ENCODE assay signal across 22 cellular contexts in genomic region chr7:16070806-16071205, GRCh38.
"Had no signal": no experiment of that assay in that cellular context is flagged by ENCODE, and none has a peak within 500 bp of the region (broad histone marks: within the 10 kb centered on the region; RNA-seq: fewer than 3 reads in every experiment).

No MANE protein-coding gene starts in this region.

- ATAC-seq: natural killer cell treated with Interleukin-12 subunit alpha and Interleukin-12 subunit beta and Interleukin-15 and Interleukin-18, amount 100 ng/mL, for 72 hours; stimulated activated effector memory CD8-positive, alpha-beta T cell treated with anti-CD3 and anti-CD28 coated beads, Interleukin-12 subunit alpha, Interleukin-12 subunit beta, amount 100 ng/mL, for 72 hours had no signal

- H3K4me1 Mint-ChIP-seq: memory B cell; naive B cell; stimulated activated effector memory CD8-positive, alpha-beta T cell treated with anti-CD3 and anti-CD28 coated beads, Interleukin-12 subunit alpha, Interleukin-12 subunit beta, amount 100 ng/mL, for 72 hours had no signal

- DNase-seq: effector CD4-positive, alpha-beta T cell; left cardiac atrium; left ventricle myocardium superior; mucosa of descending colon; stimulated activated CD4-positive, alpha-beta T cell treated with anti-CD3 and anti-CD28 coated beads, Interleukin-2, amount 100 ng/mL, for 24 hours; stimulated activated CD4-positive, alpha-beta T cell treated with anti-CD3 and anti-CD28 coated beads, Interleukin-4, amount 100 ng/mL, for 24 hours; stimulated activated naive CD4-positive, alpha-beta T cell treated with Interleukin-2 at 50 U/mL for 16 hours; stomach; testis; tibial artery had no signal

- H2AFZ ChIP-seq: parathyroid adenoma had no signal

- H3K27me3 Mint-ChIP-seq: memory B cell, naive B cell, type B pancreatic cell had no signal

- H3K79me2 ChIP-seq: parathyroid adenoma had no signal

- H3K27ac Mint-ChIP-seq: memory B cell; mesothelial cell of epicardium; naive B cell; natural killer cell treated with Interleukin-12 subunit alpha and Interleukin-12 subunit beta and Interleukin-15 and Interleukin-18, amount 100 ng/mL, for 72 hours; stimulated activated effector memory CD8-positive, alpha-beta T cell treated with anti-CD3 and anti-CD28 coated beads, Interleukin-12 subunit alpha, Interleukin-12 subunit beta, amount 100 ng/mL, for 72 hours; type B pancreatic cell had no signal

- H3K4me3 ChIP-seq: dorsolateral prefrontal cortex, lung, mucosa of descending colon, prostate gland, stomach, testis, tibial artery had no signal

- H3K27ac ChIP-seq: dorsolateral prefrontal cortex, neutrophil, parathyroid adenoma, prostate gland, stomach, testis, tibial artery had no signal

- H3K27me3 ChIP-seq: dorsolateral prefrontal cortex, neutrophil, stomach, testis, tibial artery had no signal

- H3K36me3 ChIP-seq: neutrophil, prostate gland, stomach, tibial artery had no signal

- H3K4me1 ChIP-seq: parathyroid adenoma, prostate gland had no signal

- H3K9me3 ChIP-seq: mucosa of descending colon, neutrophil, prostate gland, stomach, testis, tibial artery had no signal

- H3K9ac ChIP-seq: parathyroid adenoma had no signal

- H3K36me3 Mint-ChIP-seq: memory B cell; mesothelial cell of epicardium; naive B cell; natural killer cell treated with Interleukin-12 subunit alpha and Interleukin-12 subunit beta and Interleukin-15 and Interleukin-18, amount 100 ng/mL, for 72 hours; stimulated activated effector memory CD8-positive, alpha-beta T cell treated with anti-CD3 and anti-CD28 coated beads, Interleukin-12 subunit alpha, Interleukin-12 subunit beta, amount 100 ng/mL, for 72 hours; type B pancreatic cell had no signal

- H3K4me3 Mint-ChIP-seq: memory B cell; mesothelial cell of epicardium; naive B cell; natural killer cell treated with Interleukin-12 subunit alpha and Interleukin-12 subunit beta and Interleukin-15 and Interleukin-18, amount 100 ng/mL, for 72 hours; neural crest cell; stimulated activated effector memory CD8-positive, alpha-beta T cell treated with anti-CD3 and anti-CD28 coated beads, Interleukin-12 subunit alpha, Interleukin-12 subunit beta, amount 100 ng/mL, for 72 hours; type B pancreatic cell had no signal

- H3K9me3 Mint-ChIP-seq: memory B cell; mesothelial cell of epicardium; naive B cell; natural killer cell treated with Interleukin-12 subunit alpha and Interleukin-12 subunit beta and Interleukin-15 and Interleukin-18, amount 100 ng/mL, for 72 hours; neural crest cell; stimulated activated effector memory CD8-positive, alpha-beta T cell treated with anti-CD3 and anti-CD28 coated beads, Interleukin-12 subunit alpha, Interleukin-12 subunit beta, amount 100 ng/mL, for 72 hours; type B pancreatic cell had no signal
